Comparison of ENCODE assay signal across 19 cellular contexts in genomic region chr3:142150271-142150670, GRCh38. TPM values are rescaled to one million over a fixed set of nuclear protein-coding genes. Genes with fewer than 3 reads are reported as not detected.
DNase-seq lines count a peak whose midpoint lies in the region; ATAC-seq and FAIRE-seq lines count a peak whose summit lies in the region.
"Had no signal": no experiment of that assay in that cellular context is flagged by ENCODE, and none has a peak within 500 bp of the region (broad histone marks: within the 10 kb centered on the region; RNA-seq: fewer than 3 reads in every experiment).

No MANE protein-coding gene starts in this region.

- H3K36me3 Mint-ChIP-seq in activated naive CD8-positive, alpha-beta T cell: no peaks in the 10 kb centered on the region
- no peaks in the 10 kb centered on the region for H3K36me3 Mint-ChIP-seq in activated naive CD8-positive, alpha-beta T cell treated with anti-CD3 and anti-CD28 coated beads for 36 hours
- H3K36me3 Mint-ChIP-seq in activated T-helper 1 cell treated with anti-CD3 and anti-CD28 coated beads, Interleukin-12 subunit alpha, Interleukin-12 subunit beta, Interleukin-2, Interleukin-4 antibody, amounts not matched to agents 30 ng/mL and 10 ng/mL and 1 ng/mL, durations not matched to agents 14 hours and 24 hours and 36 hours (ENCODE audit: low read depth): peaks cover 2% of the 10 kb centered on the region
- no peaks in the 10 kb centered on the region for H3K36me3 Mint-ChIP-seq in naive thymus-derived CD8-positive, alpha-beta T cell

- no peaks in the 10 kb centered on the region for H3K9me3 Mint-ChIP-seq in activated naive CD8-positive, alpha-beta T cell (ENCODE audit: low read depth)
- no peaks in the 10 kb centered on the region for H3K9me3 Mint-ChIP-seq in activated naive CD8-positive, alpha-beta T cell treated with anti-CD3 and anti-CD28 coated beads for 36 hours
- H3K9me3 Mint-ChIP-seq in activated T-helper 1 cell treated with anti-CD3 and anti-CD28 coated beads, Interleukin-12 subunit alpha, Interleukin-12 subunit beta, Interleukin-2, Interleukin-4 antibody, amounts not matched to agents 30 ng/mL and 10 ng/mL and 1 ng/mL, durations not matched to agents 14 hours and 24 hours and 36 hours: no peaks in the 10 kb centered on the region
- no peaks in the 10 kb centered on the region for H3K9me3 Mint-ChIP-seq in naive thymus-derived CD8-positive, alpha-beta T cell

- no peaks in the 10 kb centered on the region for H3K9me3 ChIP-seq in Karpas-422 (ENCODE audit: low read length)

- no peaks in the 10 kb centered on the region for H4K20me1 ChIP-seq in Karpas-422 (ENCODE audit: insufficient read depth, low read depth, low read length)

- H3K4me1 ChIP-seq in Karpas-422 (ENCODE audit: low read length): peaks cover 11% of the 10 kb centered on the region

- no peak for ATAC-seq in naive thymus-derived CD8-positive, alpha-beta T cell

- no peak overlapping the region for H3K4me3 ChIP-seq in Karpas-422 (ENCODE audit: low read length)

- POLR2A ChIA-PET in naive thymus-derived CD8-positive, alpha-beta T cell (lab: Charles Lee): no interaction called here

- H3K27me3 ChIP-seq in Karpas-422 (ENCODE audit: low read length): no peaks in the 10 kb centered on the region

- H3K9me2 ChIP-seq in Karpas-422 (replicated peaks; ENCODE audit: insufficient read depth, low read length): no peaks in the 10 kb centered on the region

- H3K79me2 ChIP-seq in Karpas-422 (ENCODE audit: low read length): no peaks in the 10 kb centered on the region

- no peaks in the 10 kb centered on the region for H3K27me3 Mint-ChIP-seq in activated naive CD8-positive, alpha-beta T cell
- H3K27me3 Mint-ChIP-seq in activated naive CD8-positive, alpha-beta T cell treated with anti-CD3 and anti-CD28 coated beads for 36 hours: no peaks in the 10 kb centered on the region
- H3K27me3 Mint-ChIP-seq in activated T-helper 1 cell treated with anti-CD3 and anti-CD28 coated beads, Interleukin-12 subunit alpha, Interleukin-12 subunit beta, Interleukin-2, Interleukin-4 antibody, amounts not matched to agents 30 ng/mL and 10 ng/mL and 1 ng/mL, durations not matched to agents 14 hours and 24 hours and 36 hours (ENCODE audit: insufficient read depth): peaks cover 4% of the 10 kb centered on the region
- H3K27me3 Mint-ChIP-seq in naive thymus-derived CD8-positive, alpha-beta T cell: no peaks in the 10 kb centered on the region

- H3K27ac ChIP-seq in Karpas-422 (ENCODE audit: low read length): no peak overlapping the region
- H3K27ac ChIP-seq: PC-9 had no signal

- no peak overlapping the region for H3K27ac Mint-ChIP-seq in activated naive CD8-positive, alpha-beta T cell
- H3K27ac Mint-ChIP-seq in activated naive CD8-positive, alpha-beta T cell treated with anti-CD3 and anti-CD28 coated beads for 36 hours: no peak overlapping the region
- peak overlapping the region; percentile 23 for H3K27ac Mint-ChIP-seq in activated T-helper 1 cell treated with anti-CD3 and anti-CD28 coated beads, Interleukin-12 subunit alpha, Interleukin-12 subunit beta, Interleukin-2, Interleukin-4 antibody, amounts not matched to agents 30 ng/mL and 10 ng/mL and 1 ng/mL, durations not matched to agents 14 hours and 24 hours and 36 hours
- H3K27ac Mint-ChIP-seq in naive thymus-derived CD8-positive, alpha-beta T cell: peak overlapping the region in 7 of 10 donors; percentile 84 to 93 (median 91)

- DNase-seq in activated naive CD8-positive, alpha-beta T cell treated with anti-CD3 and anti-CD28 coated beads for 36 hours: no peak
- DNase-seq in activated T-helper 1 cell treated with anti-CD3 and anti-CD28 coated beads, Interleukin-12 subunit alpha, Interleukin-12 subunit beta, Interleukin-2, Interleukin-4 antibody, amounts not matched to agents 30 ng/mL and 10 ng/mL and 1 ng/mL, durations not matched to agents 14 hours and 24 hours and 36 hours (ENCODE audit: low spot score): no peak
- DNase-seq in naive thymus-derived CD8-positive, alpha-beta T cell: peak in 1 of 10 donors; percentile 58
- DNase-seq in GM19239 (ENCODE audit: insufficient read length, low spot score) (no peak), dedifferentiated amniotic fluid mesenchymal stem cell (ENCODE audit: extremely low spot score) (no peak), Karpas-422 (no peak), T-helper 9 cell (no peak)
- DNase-seq: activated CD4-positive, CD25-positive, alpha-beta regulatory T cell treated with anti-CD3 and anti-CD28 coated beads, Interleukin-2, amount 50 U/mL, for 72 hours; activated effector memory CD4-positive, alpha-beta T cell treated with anti-CD3 and anti-CD28 coated beads, Interleukin-2, amount 50 U/mL, for 16 hours; DMS79 treated with DMSO at 0.1 percent for 48 hours; effector CD4-positive, alpha-beta T cell; H7; left ventricle myocardium superior; NCI-H446; nucleus accumbens; PC-9; small intestine had no signal

- H3K4me1 Mint-ChIP-seq in activated naive CD8-positive, alpha-beta T cell (ENCODE audit: low read depth): peaks cover 24% of the 10 kb centered on the region
- H3K4me1 Mint-ChIP-seq in activated naive CD8-positive, alpha-beta T cell treated with anti-CD3 and anti-CD28 coated beads for 36 hours: peaks cover 26% of the 10 kb centered on the region
- peaks cover 18% of the 10 kb centered on the region for H3K4me1 Mint-ChIP-seq in activated T-helper 1 cell treated with anti-CD3 and anti-CD28 coated beads, Interleukin-12 subunit alpha, Interleukin-12 subunit beta, Interleukin-2, Interleukin-4 antibody, amounts not matched to agents 30 ng/mL and 10 ng/mL and 1 ng/mL, durations not matched to agents 14 hours and 24 hours and 36 hours (ENCODE audit: low read depth)
- H3K4me1 Mint-ChIP-seq in naive thymus-derived CD8-positive, alpha-beta T cell: peaks cover 13 to 28% (median 21%) of the 10 kb centered on the region in 4 donors

- H2AFZ ChIP-seq in Karpas-422 (ENCODE audit: low read length): no peak overlapping the region

- H3K4me3 Mint-ChIP-seq in activated naive CD8-positive, alpha-beta T cell: peak overlapping the region; percentile 85
- H3K4me3 Mint-ChIP-seq in activated naive CD8-positive, alpha-beta T cell treated with anti-CD3 and anti-CD28 coated beads for 36 hours: no peak overlapping the region
- H3K4me3 Mint-ChIP-seq in activated T-helper 1 cell treated with anti-CD3 and anti-CD28 coated beads, Interleukin-12 subunit alpha, Interleukin-12 subunit beta, Interleukin-2, Interleukin-4 antibody, amounts not matched to agents 30 ng/mL and 10 ng/mL and 1 ng/mL, durations not matched to agents 14 hours and 24 hours and 36 hours: peak overlapping the region; percentile 90
- H3K4me3 Mint-ChIP-seq in naive thymus-derived CD8-positive, alpha-beta T cell: peak overlapping the region; percentile 24 to 95 (median 86)

- no peak for FAIRE-seq in GM19239 (lab: Jason Lieb, UNC)
- FAIRE-seq: bronchial epithelial cell, small intestine had no signal

- H3K9ac ChIP-seq in Karpas-422 (ENCODE audit: low read length): no peak overlapping the region

- intact Hi-C loops in activated T-helper 1 cell treated with anti-CD3 and anti-CD28 coated beads, Interleukin-12 subunit alpha, Interleukin-12 subunit beta, Interleukin-2, Interleukin-4 antibody, amounts not matched to agents 30 ng/mL and 10 ng/mL and 1 ng/mL, durations not matched to agents 14 hours and 24 hours and 36 hours (cut with micrococcal nuclease): no loop called here

- H3K4me2 ChIP-seq in Karpas-422 (ENCODE audit: low read depth, low read length, poor library complexity, severe bottlenecking): no peak overlapping the region

- no peaks in the 10 kb centered on the region for H3K36me3 ChIP-seq in Karpas-422 (ENCODE audit: insufficient read depth, low read length)

RNA-seq across cellular contexts. Expression of gene TFDP2, which starts 0.9 kb away (rescaled TPM):
- total RNA-seq in activated naive CD8-positive, alpha-beta T cell treated with anti-CD3 and anti-CD28 coated beads for 36 hours: 10 to 100 TPM; 28.1 to 32.0 TPM
- total RNA-seq in activated T-helper 1 cell treated with anti-CD3 and anti-CD28 coated beads, Interleukin-12 subunit alpha, Interleukin-12 subunit beta, Interleukin-2, Interleukin-4 antibody, amounts not matched to agents 30 ng/mL and 10 ng/mL and 1 ng/mL, durations not matched to agents 14 hours and 24 hours and 36 hours: 19.7 and 27.5 TPM in 2 replicates
- total RNA-seq in naive thymus-derived CD8-positive, alpha-beta T cell: 10 to 100 TPM; 32.1 to 44.3 TPM
- 10 to 100 TPM; 25.6 to 30.9 (median 27.4) TPM for polyA plus RNA-seq in naive thymus-derived CD8-positive, alpha-beta T cell
- total RNA-seq in Karpas-422 (2014; rRNA removed; shearing (Covaris generic); ENCODE audit: low replicate concordance): 45.6 and 48.7 TPM in 2 replicates

Comparison
In these comparisons a context has a peak if more than half of its experiments do, and no peak if none do; other contexts are left out.
1. H3K27ac Mint-ChIP-seq: peak in activated T-helper 1 cell treated with anti-CD3 and anti-CD28 coated beads, Interleukin-12 subunit alpha, Interleukin-12 subunit beta, Interleukin-2, Interleukin-4 antibody, amounts not matched to agents 30 ng/mL and 10 ng/mL and 1 ng/mL, durations not matched to agents 14 hours and 24 hours and 36 hours (single experiment) and naive thymus-derived CD8-positive, alpha-beta T cell (7 of 10); none in activated naive CD8-positive, alpha-beta T cell (single experiment) and activated naive CD8-positive, alpha-beta T cell treated with anti-CD3 and anti-CD28 coated beads for 36 hours (single experiment).